In the genomic region with DNA sequence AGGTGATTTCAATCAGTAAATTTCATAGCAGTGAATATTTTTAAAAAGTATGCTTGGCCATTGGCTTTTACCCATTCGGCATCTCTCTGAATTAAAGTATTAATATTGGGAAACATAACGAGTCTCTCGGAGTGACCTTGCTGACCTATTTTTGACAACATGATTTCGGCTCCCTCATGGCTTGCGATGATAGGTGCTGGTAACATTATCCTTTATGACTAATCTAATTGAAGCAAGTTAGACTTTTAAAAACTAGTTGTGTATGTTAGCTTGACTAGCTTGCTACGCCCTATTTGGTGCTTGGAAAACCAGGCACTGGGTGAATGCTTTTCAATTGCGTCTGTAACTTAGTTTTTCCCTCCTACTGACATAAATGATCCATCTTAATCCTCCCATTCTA, we compare ENCODE assay signal across 2 cellular contexts.
TF ChIP-seq lines count a peak whose summit lies in the region.

No MANE protein-coding gene starts in this region.

TF ChIP-seq in liver, 16 proteins besides CTCF, POLR2A, EP300 and RAD21:
- TF ChIP-seq JUND (IDR thresholded peaks at IDR 0.05) (no peak), GABPA (IDR thresholded peaks at IDR 0.05 in 1 of 2, conservative IDR thresholded peaks at IDR 0.05 in 1 of 2) (no peak), RXRA (IDR thresholded peaks at IDR 0.05) (no peak), HNF4G (IDR thresholded peaks at IDR 0.05) (no peak), FOXA2 (IDR thresholded peaks at IDR 0.05) (no peak), FOXA1 (IDR thresholded peaks at IDR 0.05) (no peak), SP1 (IDR thresholded peaks at IDR 0.05) (no peak), ZBTB33 (IDR thresholded peaks at IDR 0.05) (no peak)
- TF ChIP-seq, protein P1, sequence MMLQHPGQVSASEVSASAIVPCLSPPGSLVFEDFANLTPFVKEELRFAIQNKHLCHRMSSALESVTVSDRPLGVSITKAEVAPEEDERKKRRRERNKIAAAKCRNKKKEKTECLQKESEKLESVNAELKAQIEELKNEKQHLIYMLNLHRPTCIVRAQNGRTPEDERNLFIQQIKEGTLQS (IDR thresholded peaks at IDR 0.05), result no peak
- TF ChIP-seq, protein P2, sequence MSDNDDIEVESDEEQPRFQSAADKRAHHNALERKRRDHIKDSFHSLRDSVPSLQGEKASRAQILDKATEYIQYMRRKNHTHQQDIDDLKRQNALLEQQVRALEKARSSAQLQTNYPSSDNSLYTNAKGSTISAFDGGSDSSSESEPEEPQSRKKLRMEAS (IDR thresholded peaks at IDR 0.05), result no peak

TF ChIP-seq in HepG2, 621 proteins besides CTCF, POLR2A, EP300 and RAD21:
- TF ChIP-seq ZMYM4 (CRISPR knock-in tag; IDR thresholded peaks at IDR 0.05), result no peak
- TF ChIP-seq TSC22D2 (CRISPR knock-in tag; IDR thresholded peaks at IDR 0.05; ENCODE audit: borderline replicate concordance), result no peak
- TF ChIP-seq ZNF431 (CRISPR knock-in tag; IDR thresholded peaks at IDR 0.05; ENCODE audit: borderline replicate concordance, low read depth), result no peak
- TF ChIP-seq STAT6 (CRISPR knock-in tag; IDR thresholded peaks at IDR 0.05; ENCODE audit: borderline replicate concordance), result no peak
- TF ChIP-seq ZNF552 (CRISPR knock-in tag; IDR thresholded peaks at IDR 0.05; ENCODE audit: borderline replicate concordance), result no peak
- TF ChIP-seq TCF12 (IDR thresholded peaks at IDR 0.05), result no peak
- no peak for TF ChIP-seq TCF12 (CRISPR knock-in tag; IDR thresholded peaks at IDR 0.05)
- no peak for TF ChIP-seq KMT2A (CRISPR knock-in tag; IDR thresholded peaks at IDR 0.05)
- no peak for TF ChIP-seq TRIM22 (IDR thresholded peaks at IDR 0.05)
- no peak for TF ChIP-seq CBX1 (IDR thresholded peaks at IDR 0.05; ENCODE audit: low read depth)
- TF ChIP-seq ZNF703 (CRISPR knock-in tag; IDR thresholded peaks at IDR 0.05; ENCODE audit: borderline replicate concordance), result no peak
- TF ChIP-seq, protein P3, sequence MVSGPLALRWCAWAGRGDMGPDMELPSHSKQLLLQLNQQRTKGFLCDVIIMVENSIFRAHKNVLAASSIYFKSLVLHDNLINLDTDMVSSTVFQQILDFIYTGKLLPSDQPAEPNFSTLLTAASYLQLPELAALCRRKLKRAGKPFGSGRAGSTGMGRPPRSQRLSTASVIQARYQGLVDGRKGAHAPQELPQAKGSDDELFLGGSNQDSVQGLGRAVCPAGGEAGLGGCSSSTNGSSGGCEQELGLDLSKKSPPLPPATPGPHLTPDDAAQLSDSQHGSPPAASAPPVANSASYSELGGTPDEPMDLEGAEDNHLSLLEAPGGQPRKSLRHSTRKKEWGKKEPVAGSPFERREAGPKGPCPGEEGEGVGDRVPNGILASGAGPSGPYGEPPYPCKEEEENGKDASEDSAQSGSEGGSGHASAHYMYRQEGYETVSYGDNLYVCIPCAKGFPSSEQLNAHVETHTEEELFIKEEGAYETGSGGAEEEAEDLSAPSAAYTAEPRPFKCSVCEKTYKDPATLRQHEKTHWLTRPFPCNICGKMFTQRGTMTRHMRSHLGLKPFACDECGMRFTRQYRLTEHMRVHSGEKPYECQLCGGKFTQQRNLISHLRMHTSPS (CRISPR knock-in tag; IDR thresholded peaks at IDR 0.05; ENCODE audit: low read depth), result no peak
- TF ChIP-seq HOXA7 (CRISPR knock-in tag; IDR thresholded peaks at IDR 0.05), result no peak
- no peak for TF ChIP-seq BRD4 (CRISPR knock-in tag; IDR thresholded peaks at IDR 0.05)
